Comparison of ENCODE assay signal across 22 cellular contexts in genomic region chr17:80852476-80853015, GRCh38.
DNase-seq lines count a peak whose midpoint lies in the region; ATAC-seq lines count a peak whose summit lies in the region.
"Had no signal": no experiment of that assay in that cellular context is flagged by ENCODE, and none has a peak within 500 bp of the region (broad histone marks: within the 10 kb centered on the region; RNA-seq: fewer than 3 reads in every experiment).

No MANE protein-coding gene starts in this region.

- no peak for ATAC-seq in activated CD8-positive, alpha-beta T cell treated with anti-CD3 and anti-CD28 coated beads, Interleukin-2, amount 10 ng/mL, durations not matched to agents 7 days and 5 days
- ATAC-seq in HG03520 (IDR thresholded peaks at IDR 0.05; ENCODE audit: unreplicated experiment), result no peak
- no peak for ATAC-seq in HG03565 (IDR thresholded peaks at IDR 0.05; ENCODE audit: unreplicated experiment)
- ATAC-seq: stimulated activated naive CD8-positive, alpha-beta T cell treated with anti-CD3 and anti-CD28 coated beads, Interleukin-15, amount 100 ng/mL, for 72 hours had no signal

- H2AFZ ChIP-seq in mesenchymal stem cell (ENCODE audit: low read depth, low read length), result no peak overlapping the region
- H2AFZ ChIP-seq: PC-9 had no signal

- H3K14ac ChIP-seq in mesenchymal stem cell (ENCODE audit: low read length in 2 of 2), result peak overlapping the region in 1 of 2 experiments; percentile 21

- no peak overlapping the region for H3K4ac ChIP-seq in mesenchymal stem cell (ENCODE audit: low read depth in 1 of 2, low read length in 2 of 2)

- H4K8ac ChIP-seq in mesenchymal stem cell (ENCODE audit: low read length), result peak overlapping the region; percentile 5

- CTCF ChIA-PET in activated naive CD4-positive, alpha-beta T cell treated with anti-CD3 and anti-CD28 coated beads, Interleukin-2, amount 10 ng/mL, durations not matched to agents 7 days and 5 days (lab: Charles Lee), result no interaction called here
- CTCF ChIA-PET in activated CD8-positive, alpha-beta T cell treated with anti-CD3 and anti-CD28 coated beads, Interleukin-2, amount 10 ng/mL, durations not matched to agents 7 days and 5 days (lab: Charles Lee), result no interaction called here

- H2BK5ac ChIP-seq in mesenchymal stem cell (ENCODE audit: low read depth, low read length, poor library complexity, severe bottlenecking), result no peak overlapping the region

- peaks cover 39% of the 10 kb centered on the region for H3K4me1 ChIP-seq in mesenchymal stem cell (ENCODE audit: control insufficient read depth, insufficient read depth, low read depth, low read length)

- no peak overlapping the region for H2BK120ac ChIP-seq in mesenchymal stem cell (ENCODE audit: low read depth, low read length)

- no peak overlapping the region for H2AK5ac ChIP-seq in mesenchymal stem cell (ENCODE audit: low read length, severe bottlenecking)

- no peaks in the 10 kb centered on the region for H3K9me3 ChIP-seq in mesenchymal stem cell (ENCODE audit: control insufficient read depth, low read length)
- H3K9me3 ChIP-seq: BLaER1 had no signal

- H3K79me1 ChIP-seq in mesenchymal stem cell (replicated peaks; ENCODE audit: low read length, poor library complexity, severe bottlenecking), result peaks cover 3% of the 10 kb centered on the region

- H3K27me3 ChIP-seq in mesenchymal stem cell (ENCODE audit: control insufficient read depth in 1 of 2, insufficient read depth in 1 of 2, low read length in 2 of 2), result no peaks in the 10 kb centered on the region
- H3K27me3 ChIP-seq: BLaER1, dorsolateral prefrontal cortex had no signal

- no peak overlapping the region for H3K4me2 ChIP-seq in mesenchymal stem cell (ENCODE audit: low read length, poor library complexity, severe bottlenecking)
- H3K4me2 ChIP-seq: BLaER1, PC-9 had no signal

- H3K4me3 Mint-ChIP-seq in activated naive CD4-positive, alpha-beta T cell treated with anti-CD3 and anti-CD28 coated beads, Interleukin-2, amount 10 ng/mL, durations not matched to agents 7 days and 5 days, result no peak overlapping the region
- no peak overlapping the region for H3K4me3 Mint-ChIP-seq in activated CD8-positive, alpha-beta T cell treated with anti-CD3 and anti-CD28 coated beads, Interleukin-2, amount 10 ng/mL, durations not matched to agents 7 days and 5 days
- H3K4me3 Mint-ChIP-seq: stimulated activated naive CD8-positive, alpha-beta T cell treated with anti-CD3 and anti-CD28 coated beads, Interleukin-15, amount 100 ng/mL, for 72 hours had no signal

- H3K27ac ChIP-seq in mesenchymal stem cell (ENCODE audit: low read length, poor library complexity, severe bottlenecking), result no peak overlapping the region
- H3K27ac ChIP-seq: BLaER1, dorsolateral prefrontal cortex, PC-9 had no signal

- no peak overlapping the region for H3K4me3 ChIP-seq in mesenchymal stem cell (ENCODE audit: insufficient read depth in 1 of 2, low read depth in 1 of 2, low read length in 2 of 2)
- H3K4me3 ChIP-seq: BLaER1, dorsolateral prefrontal cortex, PC-9 had no signal

- POLR2A ChIA-PET in activated CD8-positive, alpha-beta T cell treated with anti-CD3 and anti-CD28 coated beads, Interleukin-2, amount 10 ng/mL, durations not matched to agents 7 days and 5 days (lab: Charles Lee), result no interaction called here

- 95% methylated on average over 11 of the region's 11 CpGs for WGBS in mesenchymal stem cell

- DNase-seq in activated naive CD4-positive, alpha-beta T cell treated with anti-CD3 and anti-CD28 coated beads, Interleukin-2, amount 10 ng/mL, durations not matched to agents 7 days and 5 days, result no peak
- no peak for DNase-seq in activated naive CD4-positive, alpha-beta T cell treated with anti-CD3 and anti-CD28 coated beads, Interleukin-2, amount 50 U/mL, for 16 hours
- DNase-seq in activated CD8-positive, alpha-beta T cell treated with anti-CD3 and anti-CD28 coated beads, Interleukin-2, amount 10 ng/mL, durations not matched to agents 7 days and 5 days, result no peak
- DNase-seq in mesenchymal stem cell (no peak), ureter (ENCODE audit: low spot score) (peak; percentile 36)
- DNase-seq: activated CD4-positive, CD25-positive, alpha-beta regulatory T cell; activated CD8-positive, alpha-beta memory T cell treated with anti-CD3 and anti-CD28 coated beads for 24 hours; activated T-cell treated with anti-CD3 and anti-CD28 coated beads, Interleukin-2, amount 50 U/mL, for 48 hours; COR-L47; DMS53; dorsolateral prefrontal cortex; hippocampal formation; NCI-H1092; NCI-H187 treated with DMSO at 0.1 percent for 48 hours; NCI-H524; PC-9; SHP77 treated with DMSO at 0.1 percent for 48 hours; stimulated activated naive CD8-positive, alpha-beta T cell treated with anti-CD3 and anti-CD28 coated beads, Interleukin-15, amount 100 ng/mL, for 72 hours had no signal

- no peak overlapping the region for H2BK12ac ChIP-seq in mesenchymal stem cell (ENCODE audit: low read length in 2 of 2)

- no peaks in the 10 kb centered on the region for H3K9me3 Mint-ChIP-seq in activated naive CD4-positive, alpha-beta T cell treated with anti-CD3 and anti-CD28 coated beads, Interleukin-2, amount 10 ng/mL, durations not matched to agents 7 days and 5 days
- no peaks in the 10 kb centered on the region for H3K9me3 Mint-ChIP-seq in activated CD8-positive, alpha-beta T cell treated with anti-CD3 and anti-CD28 coated beads, Interleukin-2, amount 10 ng/mL, durations not matched to agents 7 days and 5 days (ENCODE audit: insufficient read depth)
- H3K9me3 Mint-ChIP-seq: IgD-negative memory B cell; stimulated activated naive CD8-positive, alpha-beta T cell treated with anti-CD3 and anti-CD28 coated beads, Interleukin-15, amount 100 ng/mL, for 72 hours had no signal

- no peak overlapping the region for H3K9ac ChIP-seq in mesenchymal stem cell (ENCODE audit: low read length)
- H3K9ac ChIP-seq: BLaER1 had no signal

- peak overlapping the region; percentile 24 for H3K27ac Mint-ChIP-seq in activated naive CD4-positive, alpha-beta T cell treated with anti-CD3 and anti-CD28 coated beads, Interleukin-2, amount 10 ng/mL, durations not matched to agents 7 days and 5 days
- H3K27ac Mint-ChIP-seq in activated CD8-positive, alpha-beta T cell treated with anti-CD3 and anti-CD28 coated beads, Interleukin-2, amount 10 ng/mL, durations not matched to agents 7 days and 5 days, result peak overlapping the region; percentile 76
- H3K27ac Mint-ChIP-seq: IgD-negative memory B cell had no signal

- H3K27me3 Mint-ChIP-seq in activated naive CD4-positive, alpha-beta T cell treated with anti-CD3 and anti-CD28 coated beads, Interleukin-2, amount 10 ng/mL, durations not matched to agents 7 days and 5 days, result no peaks in the 10 kb centered on the region
- H3K27me3 Mint-ChIP-seq in activated CD8-positive, alpha-beta T cell treated with anti-CD3 and anti-CD28 coated beads, Interleukin-2, amount 10 ng/mL, durations not matched to agents 7 days and 5 days (ENCODE audit: low read depth), result no peaks in the 10 kb centered on the region
- H3K27me3 Mint-ChIP-seq: IgD-negative memory B cell; stimulated activated naive CD8-positive, alpha-beta T cell treated with anti-CD3 and anti-CD28 coated beads, Interleukin-15, amount 100 ng/mL, for 72 hours had no signal

- H2BK15ac ChIP-seq in mesenchymal stem cell (ENCODE audit: low read depth, poor library complexity, severe bottlenecking), result no peak overlapping the region

- peaks cover 46 to 47% of the 10 kb centered on the region in 2 experiments for H3K36me3 ChIP-seq in mesenchymal stem cell (ENCODE audit: control insufficient read depth in 1 of 2, insufficient read depth in 2 of 2, low read depth in 1 of 2, low read length in 2 of 2)

- no peak overlapping the region for H4K91ac ChIP-seq in mesenchymal stem cell (ENCODE audit: low read length)

- H3K18ac ChIP-seq in mesenchymal stem cell (ENCODE audit: low read depth in 1 of 2, low read length in 2 of 2), result peak overlapping the region in 1 of 2 experiments; percentile 81

- H3K36me3 Mint-ChIP-seq in activated naive CD4-positive, alpha-beta T cell treated with anti-CD3 and anti-CD28 coated beads, Interleukin-2, amount 10 ng/mL, durations not matched to agents 7 days and 5 days, result peaks cover 82% of the 10 kb centered on the region
- peaks cover 78% of the 10 kb centered on the region for H3K36me3 Mint-ChIP-seq in activated CD8-positive, alpha-beta T cell treated with anti-CD3 and anti-CD28 coated beads, Interleukin-2, amount 10 ng/mL, durations not matched to agents 7 days and 5 days (ENCODE audit: low read depth)

- no peak overlapping the region for H3K23ac ChIP-seq in mesenchymal stem cell (ENCODE audit: low read length in 2 of 2)

- peaks cover 98% of the 10 kb centered on the region for H3K4me1 Mint-ChIP-seq in activated naive CD4-positive, alpha-beta T cell treated with anti-CD3 and anti-CD28 coated beads, Interleukin-2, amount 10 ng/mL, durations not matched to agents 7 days and 5 days
- H3K4me1 Mint-ChIP-seq in activated CD8-positive, alpha-beta T cell treated with anti-CD3 and anti-CD28 coated beads, Interleukin-2, amount 10 ng/mL, durations not matched to agents 7 days and 5 days (ENCODE audit: low read depth), result peaks cover 96% of the 10 kb centered on the region
